8 cellular contexts compared by ENCODE assay signal in genomic region chr12:8949525-8950286, GRCh38. TPM values are rescaled to one million over a fixed set of nuclear protein-coding genes. Genes with fewer than 3 reads are reported as not detected.
DNase-seq lines count a peak whose midpoint lies in the region; ATAC-seq and TF ChIP-seq lines count a peak whose summit lies in the region.

Gene M6PR, minus strand, starts transcription at chr12:8949645. Its CDS starts 3,241 bp downstream, at chr12:8946404.

- peaks cover 4% of the 10 kb centered on the region for H3K4me1 Mint-ChIP-seq in type B pancreatic cell (ENCODE audit: unreplicated experiment)

- no peaks in the 10 kb centered on the region for H3K27me3 Mint-ChIP-seq in type B pancreatic cell

- H3K27ac Mint-ChIP-seq in type B pancreatic cell: peak within 1 kb of the TSS; percentile 98

- DNase-seq in GM13976 (ENCODE audit: low spot score) (peak; percentile 93), NCI-H146 (lab: John Stamatoyannopoulos, UW) (peak; percentile 99), T-helper 1 cell (peak; percentile 74 to 95 (median 85)), adrenal gland (peak; percentile 92 to 97 (median 96)), heart left ventricle (peak; percentile 94 to 96 (median 95)), pons (ENCODE audit: low spot score) (peak; percentile 99), type B pancreatic cell (ENCODE audit: extremely low spot score, unreplicated experiment) (peak; percentile 94)

- intact Hi-C loops in adrenal gland (cut with DNase I): loop anchor here (5.0 to 10.0 kb wide), 2 partner anchors 85 to 88 kb away; no protein-coding TSS in a partner anchor
- intact Hi-C loops in heart left ventricle (cut with DNase I): loop anchor here (1.0 to 5.0 kb wide), 8 partner anchors 35 to 91 kb away; partner anchors contain the start of gene PHC1 (in 2 of the 10)

- peak; percentile 80 for ATAC-seq in HG02870 (IDR thresholded peaks at IDR 0.05; ENCODE audit: unreplicated experiment)
- ATAC-seq in heart left ventricle: peak; percentile 94 to 97 (median 96)

- H3K4me1 ChIP-seq in adrenal gland (replicated peaks in 1 of 2): peaks cover 7 to 25% of the 10 kb centered on the region in 2 donors
- H3K4me1 ChIP-seq in heart left ventricle: peaks cover 0 to 57% (median 20%) of the 10 kb centered on the region in 12 donors

- 0 to 1% (median 0%) methylated on average over 37 to 58 of the region's 58 CpGs for WGBS in adrenal gland, 4 donors
- 0 to 1% (median 0%) methylated on average over 50 to 58 of the region's 58 CpGs for WGBS in heart left ventricle, 4 donors

- TF ChIP-seq POLR2A in adrenal gland (IDR thresholded peaks at IDR 0.05) (peak; percentile 59 to 69), heart left ventricle (IDR thresholded peaks at IDR 0.05) (peak in 1 of 2 donors; percentile 71)

- in situ Hi-C loops in GM13976 (cut with MboI; ENCODE audit: low sequenced_read_pairs, unreplicated experiment): loop anchor here (5.0 kb wide), 1 partner anchor 93 kb away; no protein-coding TSS in a partner anchor

- H3K4me3 ChIP-seq in adrenal gland: peak within 1 kb of the TSS; percentile 58 to 85 (median 82)
- H3K4me3 ChIP-seq in heart left ventricle: peak within 1 kb of the TSS; percentile 52 to 96 (median 82)

- H3K36me3 ChIP-seq in adrenal gland (replicated peaks in 1 of 2) (peaks cover 0 to 12% of the 10 kb centered on the region in 2 donors), heart left ventricle (peaks cover 0 to 24% (median 16%) of the 10 kb centered on the region in 9 donors)

- peaks cover 35% of the 10 kb centered on the region for H3K36me3 Mint-ChIP-seq in type B pancreatic cell

- no peaks in the 10 kb centered on the region for H3K9me3 ChIP-seq in adrenal gland (replicated peaks in 1 of 3)
- H3K9me3 ChIP-seq in heart left ventricle: peaks cover 0 to 9% (median 0%) of the 10 kb centered on the region in 12 donors

- H3K27ac ChIP-seq in adrenal gland (peak within 1 kb of the TSS; percentile 96 to 98 (median 97)), heart left ventricle (peak within 1 kb of the TSS; percentile 93 to 99 (median 98))

- TF ChIP-seq CTCF in GM13976 (IDR thresholded peaks at IDR 0.05; ENCODE audit: borderline replicate concordance, control extremely low read depth, extremely low read depth, insufficient read depth, missing control alignments) (peak; percentile 88), adrenal gland (IDR thresholded peaks at IDR 0.05) (peak; percentile 22 to 70 (median 62)), heart left ventricle (IDR thresholded peaks at IDR 0.05) (peak; percentile 38 to 83 (median 59)), type B pancreatic cell (conservative IDR thresholded peaks at IDR 0.05) (peak; percentile 54)

- H3K9me3 Mint-ChIP-seq in type B pancreatic cell: no peaks in the 10 kb centered on the region

- H3K4me3 Mint-ChIP-seq in type B pancreatic cell: peak within 1 kb of the TSS; percentile 95

- H3K27me3 ChIP-seq in adrenal gland (no peaks in the 10 kb centered on the region), heart left ventricle (no peaks in the 10 kb centered on the region)

RNA-seq across cellular contexts. Expression of gene M6PR, which starts in this region (rescaled TPM):
- total RNA-seq in adrenal gland (100 to 1,000 TPM in 7 of 8 donors, 10 to 100 TPM in 1; 76.1 to 194 (median 143) TPM), heart left ventricle (100 to 1,000 TPM in 6 of 9 donors, 10 to 100 TPM in 3; 66.7 to 150 (median 102) TPM), type B pancreatic cell (ENCODE audit: low replicate concordance) (129 and 264 TPM in 2 replicates)
- polyA plus RNA-seq in adrenal gland (10 to 100 TPM; 48.8 to 95.5 (median 92.2) TPM), heart left ventricle (10 to 100 TPM; 58.7 to 98.6 TPM)

Comparison
In these comparisons a context has a peak if more than half of its experiments do, and no peak if none do; other contexts are left out.
1. Peak in every context shown above with its lines: DNase-seq, ATAC-seq, H3K4me3 ChIP-seq and H3K27ac ChIP-seq.